In genomic region chr12:70283232-70283631, GRCh38 we compare ENCODE assay signal across 29 cellular contexts.
"Had no signal": no experiment of that assay in that cellular context is flagged by ENCODE, and none has a peak within 500 bp of the region (broad histone marks: within the 10 kb centered on the region; RNA-seq: fewer than 3 reads in every experiment).

No MANE protein-coding gene starts in this region.

- H3K27me3 ChIP-seq: stomach, suprapubic skin, testis, thyroid gland, tibial artery, tibial nerve, transverse colon, upper lobe of left lung, upper lobe of right lung, uterus, vagina had no signal

- H3K36me3 ChIP-seq: suprapubic skin, thoracic aorta, uterus had no signal

- H3K4me3 Mint-ChIP-seq: stimulated activated effector memory CD8-positive, alpha-beta T cell treated with anti-CD3 and anti-CD28 coated beads, Interleukin-12 subunit alpha, Interleukin-12 subunit beta, amount 100 ng/mL, for 72 hours; stimulated activated memory B cell treated with anti-CD40 and anti-IgM and Interleukin-4, amounts not matched to agents 10 μg/mL and 1 μg/mL and 100 μg/mL, for 72 hours; stimulated activated naive B cell treated with anti-CD40 and anti-IgM and Interleukin-4, amounts not matched to agents 10 μg/mL and 1 μg/mL and 100 μg/mL, for 72 hours; stimulated activated naive CD8-positive, alpha-beta T cell treated with anti-CD3 and anti-CD28 coated beads, Interleukin-15, amount 100 ng/mL, for 72 hours; stimulated activated naive CD8-positive, alpha-beta T cell treated with anti-CD3 and anti-CD28 coated beads, Interleukin-15, Interleukin-2, amounts not matched to agents 100 ng/mL and 50 ng/mL, for 24 hours; type B pancreatic cell had no signal

- H3K27ac Mint-ChIP-seq: stimulated activated effector memory CD8-positive, alpha-beta T cell treated with anti-CD3 and anti-CD28 coated beads, Interleukin-12 subunit alpha, Interleukin-12 subunit beta, amount 100 ng/mL, for 72 hours; stimulated activated memory B cell treated with anti-CD40 and anti-IgM and Interleukin-4, amounts not matched to agents 10 μg/mL and 1 μg/mL and 100 μg/mL, for 72 hours; stimulated activated naive B cell treated with anti-CD40 and anti-IgM and Interleukin-4, amounts not matched to agents 10 μg/mL and 1 μg/mL and 100 μg/mL, for 72 hours; stimulated activated naive CD8-positive, alpha-beta T cell treated with anti-CD3 and anti-CD28 coated beads, Interleukin-15, Interleukin-2, amounts not matched to agents 100 ng/mL and 50 ng/mL, for 24 hours; type B pancreatic cell had no signal

- DNase-seq: stimulated activated CD4-positive, alpha-beta T cell treated with anti-CD3 and anti-CD28 coated beads, Interleukin-2, amount 100 ng/mL, for 48 hours; stimulated activated CD4-positive, alpha-beta T cell treated with anti-CD3 and anti-CD28 coated beads, Interleukin-4, amount 100 ng/mL, for 1 hour; stimulated activated CD4-positive, alpha-beta T cell treated with anti-CD3 and anti-CD28 coated beads, Interleukin-4, amount 100 ng/mL, for 24 hours; stimulated activated CD4-positive, alpha-beta T cell treated with anti-CD3 and anti-CD28 coated beads, Interleukin-4, amount 100 ng/mL, for 4 hours; stimulated activated CD8-positive, alpha-beta memory T cell treated with anti-CD3 and anti-CD28 coated beads, Interleukin-4, amount 100 ng/mL, for 48 hours; stimulated activated naive B cell treated with anti-CD40 and anti-IgM and Interleukin-4, amounts not matched to agents 10 μg/mL and 1 μg/mL and 100 μg/mL, for 72 hours; stimulated activated naive CD4-positive, alpha-beta T cell; stimulated activated naive CD4-positive, alpha-beta T cell treated with Interleukin-2 at 50 U/mL for 16 hours; stimulated activated naive CD8-positive, alpha-beta T cell treated with anti-CD3 and anti-CD28 coated beads, Interleukin-15, amount 100 ng/mL, for 72 hours; stimulated activated naive CD8-positive, alpha-beta T cell treated with anti-CD3 and anti-CD28 coated beads, Interleukin-15, Interleukin-2, amounts not matched to agents 100 U/mL and 50 U/mL, for 24 hours; stomach; substantia nigra; testis; thyroid gland; tibial artery; transverse colon; trophoblast cell; upper lobe of left lung; upper lobe of right lung; uterus had no signal

- FAIRE-seq: urothelium cell line had no signal

- H3K4me1 ChIP-seq: suprapubic skin, testis, thyroid gland, transverse colon, upper lobe of left lung, upper lobe of right lung, uterus, vagina had no signal

- H3K4me3 ChIP-seq: stomach, suprapubic skin, testis, thoracic aorta, thyroid gland, tibial artery, tibial nerve, transverse colon, upper lobe of left lung, upper lobe of right lung, uterus, vagina had no signal

- ATAC-seq: stimulated activated effector memory CD8-positive, alpha-beta T cell treated with anti-CD3 and anti-CD28 coated beads, Interleukin-12 subunit alpha, Interleukin-12 subunit beta, amount 100 ng/mL, for 72 hours; stimulated activated memory B cell treated with anti-CD40 and anti-IgM and Interleukin-4, amounts not matched to agents 10 μg/mL and 1 μg/mL and 100 μg/mL, for 72 hours; stimulated activated naive B cell treated with anti-CD40 and anti-IgM and Interleukin-4, amounts not matched to agents 10 μg/mL and 1 μg/mL and 100 μg/mL, for 72 hours; stimulated activated naive CD8-positive, alpha-beta T cell treated with anti-CD3 and anti-CD28 coated beads, Interleukin-15, amount 100 ng/mL, for 72 hours; stimulated activated naive CD8-positive, alpha-beta T cell treated with anti-CD3 and anti-CD28 coated beads, Interleukin-15, Interleukin-2, amounts not matched to agents 100 U/mL and 50 U/mL, for 24 hours; upper lobe of right lung had no signal

- H3K9me3 Mint-ChIP-seq: stimulated activated effector memory CD8-positive, alpha-beta T cell treated with anti-CD3 and anti-CD28 coated beads, Interleukin-12 subunit alpha, Interleukin-12 subunit beta, amount 100 ng/mL, for 72 hours; stimulated activated memory B cell treated with anti-CD40 and anti-IgM and Interleukin-4, amounts not matched to agents 10 μg/mL and 1 μg/mL and 100 μg/mL, for 72 hours; stimulated activated naive B cell treated with anti-CD40 and anti-IgM and Interleukin-4, amounts not matched to agents 10 μg/mL and 1 μg/mL and 100 μg/mL, for 72 hours; stimulated activated naive CD8-positive, alpha-beta T cell treated with anti-CD3 and anti-CD28 coated beads, Interleukin-15, amount 100 ng/mL, for 72 hours; stimulated activated naive CD8-positive, alpha-beta T cell treated with anti-CD3 and anti-CD28 coated beads, Interleukin-15, Interleukin-2, amounts not matched to agents 100 ng/mL and 50 ng/mL, for 24 hours; type B pancreatic cell had no signal

- H3K27ac ChIP-seq: stomach, suprapubic skin, testis, thoracic aorta, thyroid gland, tibial artery, tibial nerve, transverse colon, upper lobe of left lung, upper lobe of right lung, uterus, vagina had no signal

- H3K9me3 ChIP-seq: stomach, suprapubic skin, testis, thoracic aorta, thyroid gland, tibial artery, tibial nerve, transverse colon, upper lobe of left lung, upper lobe of right lung, uterus, vagina had no signal

- H3K27me3 Mint-ChIP-seq: stimulated activated memory B cell treated with anti-CD40 and anti-IgM and Interleukin-4, amounts not matched to agents 10 μg/mL and 1 μg/mL and 100 μg/mL, for 72 hours; stimulated activated naive B cell treated with anti-CD40 and anti-IgM and Interleukin-4, amounts not matched to agents 10 μg/mL and 1 μg/mL and 100 μg/mL, for 72 hours; stimulated activated naive CD8-positive, alpha-beta T cell treated with anti-CD3 and anti-CD28 coated beads, Interleukin-15, amount 100 ng/mL, for 72 hours; stimulated activated naive CD8-positive, alpha-beta T cell treated with anti-CD3 and anti-CD28 coated beads, Interleukin-15, Interleukin-2, amounts not matched to agents 100 ng/mL and 50 ng/mL, for 24 hours; type B pancreatic cell had no signal
